ENCODE assay signal across 8 cellular contexts in the genomic region with DNA sequence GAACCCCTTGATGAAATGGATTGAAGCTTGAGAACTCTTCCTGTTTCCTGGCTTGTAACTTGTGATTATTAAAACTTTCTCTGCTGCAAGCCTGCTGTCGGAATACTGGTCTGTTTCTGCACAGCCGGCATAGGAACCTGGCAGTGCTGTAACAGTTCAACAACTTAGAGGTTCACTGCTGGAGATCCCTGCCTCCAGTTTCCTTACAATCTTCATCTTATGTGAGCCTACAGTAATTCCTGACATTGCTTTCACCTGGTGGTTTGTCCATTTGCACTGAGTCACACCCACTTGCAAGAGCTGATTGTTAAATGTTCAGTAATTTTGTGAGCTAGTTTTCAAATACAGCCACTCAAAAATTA. TPM values are rescaled to one million over a fixed set of nuclear protein-coding genes. Genes with fewer than 3 reads are reported as not detected.
DNase-seq lines count a peak whose midpoint lies in the region; ATAC-seq and TF ChIP-seq lines count a peak whose summit lies in the region.

No MANE protein-coding gene starts in this region.

- H3K4me3 Mint-ChIP-seq in MCF 10A (ENCODE audit: unreplicated experiment) (peak overlapping the region; percentile 93), naive B cell (peak overlapping the region; percentile 86 to 98 (median 94))

- peaks cover 28% of the 10 kb centered on the region for H3K4me1 ChIP-seq in BLaER1

- H3K4me3 ChIP-seq in BLaER1: peak overlapping the region; percentile 79
- peak overlapping the region; percentile 76 for H3K4me3 ChIP-seq in Jurkat, Clone E6-1 (ENCODE audit: low read length)

- CTCF ChIA-PET in MCF 10A (lab: Yijun Ruan, JAX): interaction anchor here (0.5 to 2.0 kb wide), 13 partner anchors 14 to 206 kb away, joined by 3 to 8 read pairs (median 3); partner anchors contain the start of gene ZCCHC4

- peaks cover 26% of the 10 kb centered on the region for H3K36me3 ChIP-seq in BLaER1

- H3K9me3 Mint-ChIP-seq in MCF 10A (ENCODE audit: unreplicated experiment): no peaks in the 10 kb centered on the region
- H3K9me3 Mint-ChIP-seq in naive B cell: no peaks in the 10 kb centered on the region

- H3K9ac ChIP-seq in BLaER1: peak overlapping the region; percentile 90

- peak overlapping the region; percentile 88 for H3K27ac ChIP-seq in BLaER1

- H3K27ac Mint-ChIP-seq in MCF 10A (ENCODE audit: low read depth, unreplicated experiment): peak overlapping the region; percentile 87
- peak overlapping the region in 5 of 6 donors; percentile 96 to 99 (median 98) for H3K27ac Mint-ChIP-seq in naive B cell

- intact Hi-C loops in MCF 10A (cut with micrococcal nuclease): loop anchor here (1.0 to 2.0 kb wide), 2 partner anchors 73 to 151 kb away; partner anchors contain the start of genes PI4K2B and ZCCHC4

- no peak for ATAC-seq in naive B cell (ENCODE audit: low read depth in 2 of 2)

- no peaks in the 10 kb centered on the region for H3K27me3 ChIP-seq in BLaER1

- peaks cover 4% of the 10 kb centered on the region; the same call in 1 of the 2 replicates for H3K9me3 ChIP-seq in BLaER1

- H4K20me1 ChIP-seq in BLaER1: no peaks in the 10 kb centered on the region

- H3K4me2 ChIP-seq in BLaER1: peak overlapping the region; percentile 93

- POLR2A ChIA-PET in MCF 10A (lab: Yijun Ruan, JAX): interaction anchor here (0.7 to 4.7 kb wide), 14 partner anchors 8 to 215 kb away, joined by 3 to 106 read pairs (median 4); partner anchors contain the start of genes PI4K2B and ZCCHC4

- peaks cover 17% of the 10 kb centered on the region for H3K4me1 Mint-ChIP-seq in MCF 10A (ENCODE audit: insufficient read depth, unreplicated experiment)
- H3K4me1 Mint-ChIP-seq in naive B cell: peaks cover 43 to 54% (median 44%) of the 10 kb centered on the region in 3 donors

- H3K27me3 Mint-ChIP-seq in MCF 10A (ENCODE audit: insufficient read depth, unreplicated experiment) (no peaks in the 10 kb centered on the region), naive B cell (no peaks in the 10 kb centered on the region)

- H3K36me3 Mint-ChIP-seq in MCF 10A (ENCODE audit: insufficient read depth, unreplicated experiment) (peaks cover 14% of the 10 kb centered on the region), naive B cell (peaks cover 8 to 15% of the 10 kb centered on the region in 2 donors)

- TF ChIP-seq CTCF in MCF 10A (IDR thresholded peaks at IDR 0.05; ENCODE audit: unreplicated experiment): no peak

- BruUV-seq in MCF 10A (replicated peaks; lab: Mats Ljungman, UMichigan): no TSS peak

- DNase-seq in Jurkat, Clone E6-1 (ENCODE audit: low read depth, low spot score): no peak
- DNase-seq in MCF 10A (ENCODE audit: unreplicated experiment): peak; percentile 12
- DNase-seq in naive B cell: no peak
- no peak for DNase-seq in activated CD4-positive, CD25-positive, alpha-beta regulatory T cell (lab: John Stamatoyannopoulos, UW)
- DNase-seq in NCI-H187 treated with DMSO at 0.1 percent for 48 hours (lab: John Stamatoyannopoulos, UW): no peak
- no peak for DNase-seq in effector CD4-positive, alpha-beta T cell
- DNase-seq in COR-L47 (lab: John Stamatoyannopoulos, UW): no peak

RNA-seq across cellular contexts. Expression of gene SEPSECS, which starts 1.3 kb away (rescaled TPM):
- 9.9 TPM for polyA plus RNA-seq in Jurkat, Clone E6-1 (2012; ENCODE audit: insufficient read depth, insufficient read length)
- 9.4 and 9.7 TPM in 2 replicates for total RNA-seq in MCF 10A (2022)
- polyA plus RNA-seq in naive B cell (ENCODE audit: low read depth in 6 of 6): 1 to 10 TPM; 2.4 to 5.9 (median 3.2) TPM
